ENCODE assay signal across 8 cellular contexts in the genomic region with DNA sequence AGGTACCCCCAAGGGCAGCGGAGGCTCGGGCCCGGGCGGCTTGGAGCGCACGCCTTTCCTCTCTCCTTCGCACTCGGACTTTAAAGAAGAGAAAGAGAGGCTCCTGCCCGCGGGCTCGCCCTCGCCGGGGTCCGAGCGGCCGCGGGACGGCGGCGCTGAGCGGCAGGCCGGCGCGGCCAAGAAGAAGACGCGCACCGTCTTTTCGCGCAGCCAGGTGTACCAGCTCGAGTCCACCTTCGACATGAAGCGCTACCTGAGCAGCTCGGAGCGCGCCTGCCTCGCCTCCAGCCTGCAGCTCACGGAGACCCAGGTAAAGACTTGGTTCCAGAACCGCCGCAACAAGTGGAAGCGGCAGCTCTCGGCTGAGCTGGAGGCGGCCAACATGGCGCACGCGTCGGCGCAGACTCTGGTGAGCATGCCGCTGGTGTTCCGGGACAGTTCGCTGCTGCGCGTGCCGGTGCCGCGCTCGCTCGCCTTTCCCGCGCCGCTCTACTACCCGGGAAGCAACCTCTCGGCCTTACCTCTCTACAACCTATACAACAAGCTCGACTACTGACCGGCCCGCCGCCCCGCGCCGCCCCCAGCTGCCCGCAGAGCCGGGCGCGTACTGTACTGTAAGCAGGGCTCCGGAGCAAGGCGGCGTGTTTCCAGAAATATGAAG. TPM values are rescaled to one million over a fixed set of nuclear protein-coding genes. Genes with fewer than 3 reads are reported as not detected.
DNase-seq lines count a peak whose midpoint lies in the region; TF ChIP-seq lines count a peak whose summit lies in the region.

No MANE protein-coding gene starts in this region.

- H3K4me3 ChIP-seq in brain microvascular endothelial cell (ENCODE audit: low read depth, low read length) (peak overlapping the region; percentile 35), mesodermal cell (ENCODE audit: extremely low read depth, insufficient read depth, low read length, poor library complexity, severe bottlenecking) (peak overlapping the region; percentile 32), uterus (peak overlapping the region; percentile 5 to 31)

- 0 to 1% methylated on average over 50 to 64 of the region's 76 CpGs for WGBS in mesodermal cell (ENCODE audit: insufficient coverage in 2 of 2), 2 experiments

- TF ChIP-seq CTCF in brain microvascular endothelial cell (IDR thresholded peaks at IDR 0.05; ENCODE audit: low read depth, low read length, missing control alignments) (no peak), uterus (IDR thresholded peaks at IDR 0.05) (no peak)

- TF ChIP-seq POLR2A in uterus (IDR thresholded peaks at IDR 0.05): no peak

- H3K4me1 ChIP-seq in mesodermal cell (ENCODE audit: control insufficient read depth, insufficient read depth, low read length, poor library complexity, severe bottlenecking): peaks cover 22% of the 10 kb centered on the region
- peaks cover 0 to 11% of the 10 kb centered on the region in 2 donors for H3K4me1 ChIP-seq in uterus

- peaks cover 75% of the 10 kb centered on the region for H3K27me3 ChIP-seq in brain microvascular endothelial cell (replicated peaks)
- peaks cover 33 to 76% of the 10 kb centered on the region in 2 donors for H3K27me3 ChIP-seq in uterus

- in situ Hi-C loops in brain microvascular endothelial cell (cut with HindIII; ENCODE audit: low pct_ligation_motif_present, low sequenced_read_pairs): no loop called here

- H3K9me3 ChIP-seq in mesodermal cell (ENCODE audit: control insufficient read depth, low read length): no peaks in the 10 kb centered on the region
- H3K9me3 ChIP-seq in uterus: no peaks in the 10 kb centered on the region

- no peaks in the 10 kb centered on the region for H3K36me3 ChIP-seq in brain microvascular endothelial cell (replicated peaks)
- no peaks in the 10 kb centered on the region for H3K36me3 ChIP-seq in mesodermal cell (ENCODE audit: control insufficient read depth, insufficient read depth, low read length)
- no peaks in the 10 kb centered on the region for H3K36me3 ChIP-seq in uterus

- peak; percentile 56 to 61 for DNase-seq in stimulated activated CD4-positive, alpha-beta T cell treated with anti-CD3 and anti-CD28 coated beads, Interleukin-2, amount 100 ng/mL, for 24 hours
- DNase-seq in stimulated activated CD4-positive, alpha-beta T cell treated with anti-CD3 and anti-CD28 coated beads, Interleukin-1b, Interleukin-23, amount 100 ng/mL, for 48 hours: no peak
- DNase-seq in brain microvascular endothelial cell: no peak
- DNase-seq in uterus: no peak
- DNase-seq in anterior cingulate cortex (lab: John Stamatoyannopoulos, UW): no peak
- DNase-seq in cerebellar cortex (ENCODE audit: low spot score): no peak
- no peak for DNase-seq in T1000 (lab: John Stamatoyannopoulos, UW)

- intact Hi-C loops in uterus (cut with DNase I; ENCODE audit: low total_unique reads): no loop called here

- H3K27ac ChIP-seq in brain microvascular endothelial cell (no peak overlapping the region), mesodermal cell (ENCODE audit: low read depth, low read length, severe bottlenecking) (no peak overlapping the region), uterus (no peak overlapping the region)

RNA-seq across cellular contexts. Expression of a gene that starts 1.8 kb away (rescaled TPM):
- polyA plus RNA-seq in mesodermal cell (2013, experiment 1 of 2): 0.18 TPM
- not detected for polyA plus RNA-seq in mesodermal cell (2013, experiment 2 of 2)
- not detected for total RNA-seq in uterus

RNA-seq across cellular contexts. Expression of a gene that starts 4.5 kb away (rescaled TPM):
- 127 TPM for polyA plus RNA-seq in mesodermal cell (2013, experiment 1 of 2)
- polyA plus RNA-seq in mesodermal cell (2013, experiment 2 of 2): 114 TPM
- 100 to 1,000 TPM in 2 of 4 donors, 10 to 100 TPM in 2; 57.2 to 156 (median 99.4) TPM for total RNA-seq in uterus

RNA-seq across cellular contexts. Expression of a gene that starts 13.9 kb away (rescaled TPM):
- polyA plus RNA-seq in mesodermal cell (2013, experiment 1 of 2): not detected
- not detected for polyA plus RNA-seq in mesodermal cell (2013, experiment 2 of 2)
- not detected for total RNA-seq in uterus

Comparison
In these comparisons a context has a peak if more than half of its experiments do, and no peak if none do; other contexts are left out.
1. DNase-seq: peak in stimulated activated CD4-positive, alpha-beta T cell treated with anti-CD3 and anti-CD28 coated beads, Interleukin-2, amount 100 ng/mL, for 24 hours (2 of 2); none in stimulated activated CD4-positive, alpha-beta T cell treated with anti-CD3 and anti-CD28 coated beads, Interleukin-1b, Interleukin-23, amount 100 ng/mL, for 48 hours (single experiment), brain microvascular endothelial cell (single experiment), uterus (0 of 2), anterior cingulate cortex (0 of 58), cerebellar cortex (single experiment) and T1000 (single experiment).
2. Peak in every context shown above with its lines, with median percentiles within 50 percentile points of each other: H3K4me3 ChIP-seq.